In genomic region chr1:4056422-4056821, GRCh38 we compare ENCODE assay signal across 1 cellular context.
TF ChIP-seq lines count a peak whose summit lies in the region.

No MANE protein-coding gene starts in this region.

TF ChIP-seq in H1, 55 proteins besides CTCF, POLR2A, EP300 and RAD21:
- TF ChIP-seq SP1 (IDR thresholded peaks at IDR 0.05; ENCODE audit: low read depth, low read length) (no peak), TEAD4 (IDR thresholded peaks at IDR 0.05; ENCODE audit: low read depth, low read length) (no peak), BACH1 (IDR thresholded peaks at IDR 0.05; ENCODE audit: low read length) (no peak), SUZ12 (IDR thresholded peaks at IDR 0.05; ENCODE audit: low read length) (no peak), BRCA1 (IDR thresholded peaks at IDR 0.05; ENCODE audit: low read depth, low read length) (no peak), RFX5 (IDR thresholded peaks at IDR 0.05; ENCODE audit: borderline replicate concordance, low read depth, low read length) (no peak), NANOG (IDR thresholded peaks at IDR 0.05; ENCODE audit: insufficient read depth, low read depth, low read length, poor library complexity, severe bottlenecking) (no peak), CHD1 (IDR thresholded peaks at IDR 0.05; ENCODE audit: low read depth, low read length) (no peak), KDM1A (IDR thresholded peaks at IDR 0.05; ENCODE audit: borderline replicate concordance, low read length) (no peak), TCF12 (IDR thresholded peaks at IDR 0.05; ENCODE audit: low read depth, low read length) (no peak), CHD2 (IDR thresholded peaks at IDR 0.05; ENCODE audit: low read length) (no peak), SAP30 (IDR thresholded peaks at IDR 0.05; ENCODE audit: insufficient read depth, insufficient replicate concordance, low read length) (no peak), SRF (IDR thresholded peaks at IDR 0.05; ENCODE audit: low read depth, low read length) (no peak), MAX (IDR thresholded peaks at IDR 0.05) (no peak), ASH2L (IDR thresholded peaks at IDR 0.05; ENCODE audit: low read length) (no peak), SP4 (IDR thresholded peaks at IDR 0.05; ENCODE audit: low read length) (no peak), POLR2AphosphoS5 (IDR thresholded peaks at IDR 0.05; ENCODE audit: low read depth, low read length) (no peak), RBBP5 (IDR thresholded peaks at IDR 0.05; ENCODE audit: borderline replicate concordance, low read depth, low read length) (no peak), HDAC6 (IDR thresholded peaks at IDR 0.05; ENCODE audit: low read depth, low read length) (no peak), CREB1 (IDR thresholded peaks at IDR 0.05) (no peak)
TF ChIP-seq in H1: peak in this region for 0.
